ENCODE assay signal across 21 cellular contexts in genomic region chr2:185658766-185659165, GRCh38.
DNase-seq lines count a peak whose midpoint lies in the region; FAIRE-seq and TF ChIP-seq lines count a peak whose summit lies in the region.
"Had no signal": no experiment of that assay in that cellular context is flagged by ENCODE, and none has a peak within 500 bp of the region (broad histone marks: within the 10 kb centered on the region; RNA-seq: fewer than 3 reads in every experiment).

No MANE protein-coding gene starts in this region.

- intact Hi-C loops in MCF 10A (cut with micrococcal nuclease), result no loop called here
- intact Hi-C loops in breast epithelium (cut with DNase I; ENCODE audit: low total_unique reads), result no loop called here

- H3K27me3 Mint-ChIP-seq in MCF 10A (ENCODE audit: insufficient read depth, unreplicated experiment), result no peaks in the 10 kb centered on the region

- no peaks in the 10 kb centered on the region for H3K9me3 Mint-ChIP-seq in MCF 10A (ENCODE audit: unreplicated experiment)
- H3K9me3 Mint-ChIP-seq: CD8-positive, alpha-beta T cell had no signal

- H3K36me3 Mint-ChIP-seq in MCF 10A (ENCODE audit: insufficient read depth, unreplicated experiment), result no peaks in the 10 kb centered on the region
- H3K36me3 Mint-ChIP-seq: CD14-positive monocyte; CD8-positive, alpha-beta T cell had no signal

- H3K27ac Mint-ChIP-seq in MCF 10A (ENCODE audit: low read depth, unreplicated experiment), result no peak overlapping the region
- H3K27ac Mint-ChIP-seq: CD14-positive monocyte; CD8-positive, alpha-beta T cell; HFFc6 had no signal

- POLR2A ChIA-PET in MCF 10A (lab: Yijun Ruan, JAX), result no interaction called here

- H3K4me1 ChIP-seq in breast epithelium, result no peaks in the 10 kb centered on the region
- H3K4me1 ChIP-seq: HAP-1 had no signal

- no peak for FAIRE-seq in bronchial epithelial cell (lab: Jason Lieb, UNC)
- FAIRE-seq: GM12878, GM18507, HepG2, HTR-8/SVneo had no signal

- BruUV-seq in MCF 10A (replicated peaks; lab: Mats Ljungman, UMichigan), result no TSS peak

- TF ChIP-seq CTCF in MCF 10A (IDR thresholded peaks at IDR 0.05; ENCODE audit: unreplicated experiment) (no peak), breast epithelium (IDR thresholded peaks at IDR 0.05) (no peak), bronchial epithelial cell (IDR thresholded peaks at IDR 0.05; ENCODE audit: insufficient read depth, low read length, severe bottlenecking) (no peak)

- no peak overlapping the region for H3K4me3 ChIP-seq in breast epithelium
- H3K4me3 ChIP-seq in bronchial epithelial cell (ENCODE audit: low read depth, low read length), result no peak overlapping the region
- H3K4me3 ChIP-seq: GM12878, GM23248, HAP-1 had no signal

- H3K36me3 ChIP-seq in breast epithelium, result no peaks in the 10 kb centered on the region
- no peaks in the 10 kb centered on the region for H3K36me3 ChIP-seq in bronchial epithelial cell (ENCODE audit: control insufficient read depth, insufficient read depth, low read length)
- H3K36me3 ChIP-seq: HAP-1 had no signal

- DNase-seq in MCF 10A (ENCODE audit: unreplicated experiment) (peak; percentile 8), breast epithelium (ENCODE audit: low spot score in 2 of 2) (no peak), RPMI7951 (ENCODE audit: low read depth) (peak; percentile 41), bronchial epithelial cell (ENCODE audit: low read depth) (peak; percentile 3), middle frontal gyrus (ENCODE audit: extremely low spot score, low spot score) (no peak), hypothalamus (lab: John Stamatoyannopoulos, UW) (no peak), NCI-H524 treated with DMSO at 0.1 percent for 48 hours (lab: John Stamatoyannopoulos, UW) (no peak)
- DNase-seq in stimulated activated CD4-positive, alpha-beta T cell treated with anti-CD3 and anti-CD28 coated beads, Interleukin-12 subunit alpha, Interleukin-12 subunit beta, amount 100 ng/mL, for 4 hours, result no peak
- DNase-seq: CD8-positive, alpha-beta T cell; COR-L47; DMS153; DMS79 treated with DMSO at 0.1 percent for 48 hours; GM23248; HFFc6 had no signal

- no peak overlapping the region for H3K4me3 Mint-ChIP-seq in MCF 10A (ENCODE audit: unreplicated experiment)
- H3K4me3 Mint-ChIP-seq: CD14-positive monocyte; CD8-positive, alpha-beta T cell; HFFc6 had no signal

- CTCF ChIA-PET in MCF 10A (lab: Yijun Ruan, JAX), result no interaction called here

- H3K4me1 Mint-ChIP-seq in MCF 10A (ENCODE audit: insufficient read depth, unreplicated experiment), result peaks cover 5% of the 10 kb centered on the region
- H3K4me1 Mint-ChIP-seq: CD14-positive monocyte had no signal

- H3K9me3 ChIP-seq in breast epithelium, result no peaks in the 10 kb centered on the region
- H3K9me3 ChIP-seq: HAP-1 had no signal

- no peaks in the 10 kb centered on the region for H3K27me3 ChIP-seq in breast epithelium
- no peaks in the 10 kb centered on the region for H3K27me3 ChIP-seq in bronchial epithelial cell (ENCODE audit: control insufficient read depth, insufficient read depth, low read length)

- no peak overlapping the region for H3K27ac ChIP-seq in breast epithelium
- H3K27ac ChIP-seq: 22Rv1, GM23248 had no signal

- no peak for TF ChIP-seq POLR2A in breast epithelium (IDR thresholded peaks at IDR 0.05)

Comparison
In these comparisons a context has a peak if more than half of its experiments do, and no peak if none do; other contexts are left out.
1. DNase-seq: peak in MCF 10A (single experiment), RPMI7951 (single experiment) and bronchial epithelial cell (single experiment); none in breast epithelium (0 of 2), middle frontal gyrus (single experiment), stimulated activated CD4-positive, alpha-beta T cell treated with anti-CD3 and anti-CD28 coated beads, Interleukin-12 subunit alpha, Interleukin-12 subunit beta, amount 100 ng/mL, for 4 hours (single experiment), hypothalamus (0 of 51) and NCI-H524 treated with DMSO at 0.1 percent for 48 hours (single experiment).